ENCODE assay signal across 30 cellular contexts in genomic region chr19:37909661-37910199, GRCh38. TPM values are rescaled to one million over a fixed set of nuclear protein-coding genes. Genes with fewer than 3 reads are reported as not detected.
DNase-seq lines count a peak whose midpoint lies in the region; ATAC-seq, FAIRE-seq and TF ChIP-seq lines count a peak whose summit lies in the region.
"Had no signal": no experiment of that assay in that cellular context is flagged by ENCODE, and none has a peak within 500 bp of the region (broad histone marks: within the 10 kb centered on the region; RNA-seq: fewer than 3 reads in every experiment).

No MANE protein-coding gene starts in this region.

- H3K36me3 Mint-ChIP-seq in activated B cell treated with CpG ODN at 0.5 μM for 24 hours (ENCODE audit: low read depth) (peaks cover 25% of the 10 kb centered on the region), naive B cell (peaks cover 12 to 14% of the 10 kb centered on the region in 2 donors)

- peak overlapping the region; percentile 3; the same call in 1 of the 3 replicates for H3K4me2 ChIP-seq in A549

- TF ChIP-seq EP300 in A549 (IDR thresholded peaks at IDR 0.05), result no peak

- CTCF ChIA-PET in A549 (lab: Yijun Ruan, JAX), result interaction anchor here (0.6 to 9.1 kb wide), 4 partner anchors 12 to 318 kb away, joined by 3 to 230 read pairs (median 4); no protein-coding TSS in a partner anchor
- CTCF ChIA-PET in HEK293 (lab: Yijun Ruan, JAX), result interaction anchor here (0.5 kb wide), 1 partner anchor 205 kb away, joined by 3 read pairs; no protein-coding TSS in a partner anchor
- CTCF ChIA-PET in activated B cell treated with CpG ODN at 0.5 μM for 24 hours (lab: Charles Lee), result interaction anchor here (0.5 to 0.7 kb wide), 2 partner anchors 64 to 136 kb away, joined by 3 read pairs; no protein-coding TSS in a partner anchor

- H3K27ac ChIP-seq in A549 (no peak overlapping the region), HEK293 (ENCODE audit: extremely low read depth, low read depth, low read length) (peak overlapping the region; percentile 33; the same call in 1 of the 2 replicates), right atrium auricular region (no peak overlapping the region)
- H3K27ac ChIP-seq: transverse colon had no signal

- POLR2A ChIA-PET in A549 (lab: Yijun Ruan, JAX) (interaction anchor here (0.9 kb wide), 1 partner anchor 22 kb away, joined by 4 read pairs; no protein-coding TSS in a partner anchor), HEK293 (lab: Yijun Ruan, JAX) (interaction anchor here (1.0 kb wide), 1 partner anchor 23 kb away, joined by 4 read pairs; no protein-coding TSS in a partner anchor), activated B cell treated with CpG ODN at 0.5 μM for 24 hours (lab: Charles Lee) (interaction anchor here (0.6 to 8.0 kb wide), 8 partner anchors 10 to 137 kb away, joined by 4 to 126 read pairs (median 12); no protein-coding TSS in a partner anchor)

- ATAC-seq in A549 (no peak), activated B cell treated with CpG ODN at 0.5 μM for 24 hours (ENCODE audit: low read depth) (no peak), naive B cell (ENCODE audit: low read depth in 2 of 2) (no peak)
- ATAC-seq: activated CD4-positive, alpha-beta T cell treated with anti-CD3 and anti-CD28 coated beads for 36 hours; activated T-cell treated with anti-CD3 and anti-CD28 coated beads, Interleukin-2, amount 50 U/mL, for 4 hours; stimulated activated naive CD8-positive, alpha-beta T cell treated with anti-CD3 and anti-CD28 coated beads, Interleukin-15, amount 100 ng/mL, for 72 hours had no signal

- H3K4me1 Mint-ChIP-seq in activated B cell treated with CpG ODN at 0.5 μM for 24 hours (peaks cover 75% of the 10 kb centered on the region), naive B cell (peaks cover 56 to 74% (median 68%) of the 10 kb centered on the region in 3 donors)

- no peaks in the 10 kb centered on the region for H3K27me3 Mint-ChIP-seq in activated B cell treated with CpG ODN at 0.5 μM for 24 hours
- no peaks in the 10 kb centered on the region for H3K27me3 Mint-ChIP-seq in naive B cell
- H3K27me3 Mint-ChIP-seq: activated CD4-positive, alpha-beta T cell treated with anti-CD3 and anti-CD28 coated beads for 36 hours; stimulated activated naive CD8-positive, alpha-beta T cell treated with anti-CD3 and anti-CD28 coated beads, Interleukin-15, amount 100 ng/mL, for 72 hours had no signal

- H3K4me1 ChIP-seq in A549, result peaks cover 30% of the 10 kb centered on the region
- peaks cover 27% of the 10 kb centered on the region for H3K4me1 ChIP-seq in HEK293 (ENCODE audit: control insufficient read depth, insufficient read depth, low read length)
- peaks cover 0 to 19% of the 10 kb centered on the region in 2 donors for H3K4me1 ChIP-seq in right atrium auricular region

- no peaks in the 10 kb centered on the region for H3K27me3 ChIP-seq in right atrium auricular region
- H3K27me3 ChIP-seq: transverse colon had no signal

- H3K27ac Mint-ChIP-seq in activated B cell treated with CpG ODN at 0.5 μM for 24 hours (peak overlapping the region; percentile 88), naive B cell (peak overlapping the region; percentile 56 to 91 (median 79))
- H3K27ac Mint-ChIP-seq: activated CD4-positive, alpha-beta T cell treated with anti-CD3 and anti-CD28 coated beads for 36 hours; stimulated activated naive CD8-positive, alpha-beta T cell treated with anti-CD3 and anti-CD28 coated beads, Interleukin-15, amount 100 ng/mL, for 72 hours had no signal

- intact Hi-C loops in activated B cell treated with CpG ODN at 0.5 μM for 24 hours (cut with micrococcal nuclease), result loop anchor here (5.0 to 10.0 kb wide), 2 partner anchors 408 to 1025 kb away; partner anchors contain the start of genes KCNK6, MRPS12, SARS2 and YIF1B

- no peak for TF ChIP-seq RAD21 in A549 (conservative IDR thresholded peaks at IDR 0.05 in 1 of 2, IDR thresholded peaks at IDR 0.05 in 1 of 2)

- H3K36me3 ChIP-seq in HEK293 (ENCODE audit: control insufficient read depth in 2 of 2, insufficient read depth in 1 of 2, low read length in 2 of 2) (peaks cover 0 to 17% of the 10 kb centered on the region in 2 experiments; a peak in 1 of 3 replicates), right atrium auricular region (no peaks in the 10 kb centered on the region)
- H3K36me3 ChIP-seq: transverse colon had no signal

- H3K4me3 Mint-ChIP-seq in activated B cell treated with CpG ODN at 0.5 μM for 24 hours (peak overlapping the region; percentile 86), naive B cell (peak overlapping the region in 7 of 8 donors; percentile 89 to 98 (median 96))
- H3K4me3 Mint-ChIP-seq: activated CD4-positive, alpha-beta T cell treated with anti-CD3 and anti-CD28 coated beads for 36 hours; dendritic cell treated with granulocyte-macrophage colony-stimulating factor and Interleukin-4, amounts not matched to agents 40 ng/mL and 50 ng/mL, for 4 days; stimulated activated naive CD8-positive, alpha-beta T cell treated with anti-CD3 and anti-CD28 coated beads, Interleukin-15, amount 100 ng/mL, for 72 hours had no signal

- peak; percentile 67 for FAIRE-seq in A549 (lab: Jason Lieb, UNC)

- DNase-seq in A549 (ENCODE audit: low read depth in 1 of 2, low spot score in 1 of 2), result no peak
- no peak for DNase-seq in activated B cell treated with CpG ODN at 0.5 μM for 24 hours
- DNase-seq in naive B cell, result no peak
- no peak for DNase-seq in anterior cingulate cortex (lab: John Stamatoyannopoulos, UW)
- DNase-seq in right atrium auricular region (ENCODE audit: low spot score), result no peak
- no peak for DNase-seq in activated CD8-positive, alpha-beta memory T cell treated with anti-CD3 and anti-CD28 coated beads, Interleukin-2, amount 50 U/mL, for 4 hours
- no peak for DNase-seq in NCI-H2227 (lab: John Stamatoyannopoulos, UW; ENCODE audit: unreplicated experiment)
- DNase-seq: 8988T; activated CD4-positive, alpha-beta T cell treated with anti-CD3 and anti-CD28 coated beads for 36 hours; activated CD8-positive, alpha-beta memory T cell treated with anti-CD3 and anti-CD28 coated beads for 24 hours; activated naive CD4-positive, alpha-beta T cell; activated T-cell treated with anti-CD3 and anti-CD28 coated beads, Interleukin-2, amount 50 U/mL, for 4 hours; AML-193; amniotic stem cell; DMS79 treated with DMSO at 0.1 percent for 48 hours; H7; NCI-H1436; NCI-H2107; NCI-H510A; nucleus accumbens; retina; Right ventricle myocardium superior; stimulated activated CD4-positive, alpha-beta T cell treated with anti-CD3 and anti-CD28 coated beads, Interleukin-4, amount 100 ng/mL, for 24 hours; stimulated activated naive CD8-positive, alpha-beta T cell treated with anti-CD3 and anti-CD28 coated beads, Interleukin-15, amount 100 ng/mL, for 72 hours; transverse colon had no signal

- H3K9me3 Mint-ChIP-seq in activated B cell treated with CpG ODN at 0.5 μM for 24 hours, result no peaks in the 10 kb centered on the region
- H3K9me3 Mint-ChIP-seq in naive B cell, result no peaks in the 10 kb centered on the region
- H3K9me3 Mint-ChIP-seq: activated T-cell treated with anti-CD3 and anti-CD28 coated beads, Interleukin-2, amount 50 U/mL, for 4 hours; dendritic cell treated with granulocyte-macrophage colony-stimulating factor and Interleukin-4, amounts not matched to agents 40 ng/mL and 50 ng/mL, for 4 days; stimulated activated naive CD8-positive, alpha-beta T cell treated with anti-CD3 and anti-CD28 coated beads, Interleukin-15, amount 100 ng/mL, for 72 hours had no signal

- no peaks in the 10 kb centered on the region for H3K9me3 ChIP-seq in A549
- H3K9me3 ChIP-seq in HEK293 (ENCODE audit: control insufficient read depth, insufficient read depth, low read depth, low read length), result no peaks in the 10 kb centered on the region
- no peaks in the 10 kb centered on the region for H3K9me3 ChIP-seq in right atrium auricular region
- H3K9me3 ChIP-seq: transverse colon had no signal

- TF ChIP-seq POLR2A in A549 (IDR thresholded peaks at IDR 0.05; ENCODE audit: low read length), result no peak

- H3K4me3 ChIP-seq in A549 (no peak overlapping the region), HEK293 (ENCODE audit: low read depth, low read length) (no peak overlapping the region), right atrium auricular region (no peak overlapping the region)
- H3K4me3 ChIP-seq: transverse colon had no signal

- 82% methylated on average over 6 of the region's 6 CpGs for WGBS in A549 (ENCODE audit: missing lambda C conversion rate)

- TF ChIP-seq CTCF in A549 (IDR thresholded peaks at IDR 0.05) (no peak), HEK293 (tag by site-specific recombination; IDR thresholded peaks at IDR 0.05) (no peak), activated B cell treated with CpG ODN at 0.5 μM for 24 hours (IDR thresholded peaks at IDR 0.05) (no peak), right atrium auricular region (IDR thresholded peaks at IDR 0.05) (no peak)

TF ChIP-seq in A549, 52 proteins besides CTCF, POLR2A, EP300 and RAD21 (continues in another document):
- TF ChIP-seq HOXA7 (CRISPR knock-in tag; IDR thresholded peaks at IDR 0.05) (no peak), JUNB (IDR thresholded peaks at IDR 0.05) (no peak), GATA3 (IDR thresholded peaks at IDR 0.05; ENCODE audit: borderline replicate concordance) (no peak)

TF ChIP-seq in HEK293, 187 proteins besides CTCF, POLR2A, EP300 and RAD21 (continues in another document):
- TF ChIP-seq ZNF423 (tag by site-specific recombination; IDR thresholded peaks at IDR 0.05) (no peak), MZF1 (tag by site-specific recombination; IDR thresholded peaks at IDR 0.05; ENCODE audit: borderline replicate concordance) (peak; percentile 91; the same call in 1 of the 2 replicates), ZNF514 (tag by site-specific recombination; IDR thresholded peaks at IDR 0.05) (no peak), ZNF530 (tag by site-specific recombination; IDR thresholded peaks at IDR 0.05; ENCODE audit: low read depth) (no peak)

RNA-seq across cellular contexts. Expression of gene SIPA1L3, which starts 2.7 kb away (rescaled TPM):
- polyA plus RNA-seq in A549 (2011; rRNA removed) (28.9 and 47.8 TPM in 2 replicates), A549 (2017; fragmentation: RNase III; extraction: RNeasy Plus Mini Kit Qiagen cat#74134 plus additional on column Dnase treatment) (50.6 to 55.4 TPM (median 53.9 TPM) in 3 replicates), naive B cell (ENCODE audit: low read depth in 6 of 6) (10 to 100 TPM in 5 of 6 donors, 1 to 10 TPM in 1; 9.2 to 43.0 (median 19.5) TPM)
- 27.9 and 36.2 TPM in 2 replicates for polyA plus RNA-seq in A549 (2012; cell fraction: cytosol; rRNA removed)
- 73.6 and 96.7 TPM in 2 replicates for polyA plus RNA-seq in A549 (2012; cell fraction: nucleus; rRNA removed)
- 156 and 168 TPM in 2 replicates for polyA minus RNA-seq in A549 (2011; rRNA and poly(A)+ RNA removed)
- total RNA-seq in activated B cell treated with CpG ODN at 0.5 μM for 24 hours (120 and 145 TPM in 2 replicates), right atrium auricular region (10 to 100 TPM; 10.7 to 19.6 TPM)

RNA-seq across cellular contexts. Expression of gene WDR87, which starts 3.3 kb away (rescaled TPM):
- polyA plus RNA-seq in A549 (2011; rRNA removed) (not detected in 2 replicates), A549 (2017; fragmentation: RNase III; extraction: RNeasy Plus Mini Kit Qiagen cat#74134 plus additional on column Dnase treatment) (not detected in 3 replicates), naive B cell (ENCODE audit: low read depth in 6 of 6) (under 1 TPM in 1 of 6 donors, not detected in 5; 0.03 TPM)
- not detected in 2 replicates for polyA plus RNA-seq in A549 (2012; cell fraction: cytosol; rRNA removed)
- polyA plus RNA-seq in A549 (2012; cell fraction: nucleus; rRNA removed), result not detected in 2 replicates
- not detected in 2 replicates for polyA minus RNA-seq in A549 (2011; rRNA and poly(A)+ RNA removed)
- total RNA-seq in activated B cell treated with CpG ODN at 0.5 μM for 24 hours (not detected in 2 replicates), right atrium auricular region (not detected)
- total RNA-seq: activated CD4-positive, alpha-beta T cell treated with anti-CD3 and anti-CD28 coated beads for 36 hours; activated T-cell treated with anti-CD3 and anti-CD28 coated beads, Interleukin-2, amount 50 U/mL, for 4 hours; cardiac septum; H7; lower leg skin; mucosa of gallbladder; Right ventricle myocardium superior; transverse colon had no signal
